13 cellular contexts compared by ENCODE assay signal in the genomic region with DNA sequence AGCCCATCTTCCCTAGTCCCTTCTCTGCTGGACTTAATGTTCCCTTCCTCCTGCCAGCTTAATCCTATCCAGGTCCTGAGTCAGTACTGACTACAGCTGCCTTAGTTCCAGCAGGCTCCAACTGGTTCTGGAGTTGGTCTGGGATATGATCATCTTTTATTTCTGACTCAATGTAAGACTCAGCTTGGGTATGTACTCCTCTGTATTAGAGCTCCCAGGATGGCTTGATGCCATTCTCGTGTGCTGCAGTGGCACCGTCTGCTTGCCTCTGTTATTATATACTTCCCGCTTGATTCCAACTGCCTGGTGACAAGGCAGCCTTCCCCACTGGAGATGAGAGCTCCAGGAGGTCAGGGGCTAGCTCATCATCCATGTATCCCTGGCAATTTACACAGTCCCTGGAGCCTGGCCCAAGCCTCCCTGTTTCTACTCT.
DNase-seq lines count a peak whose midpoint lies in the region; ATAC-seq and TF ChIP-seq lines count a peak whose summit lies in the region.
"Had no signal": no experiment of that assay in that cellular context is flagged by ENCODE, and none has a peak within 500 bp of the region (broad histone marks: within the 10 kb centered on the region; RNA-seq: fewer than 3 reads in every experiment).

No MANE protein-coding gene starts in this region.

- H3K27me3 ChIP-seq in heart right ventricle, result no peaks in the 10 kb centered on the region

- DNase-seq in Daoy (ENCODE audit: low read depth) (peak; percentile 13), heart right ventricle (peak in 1 of 2 donors; percentile 13), sciatic nerve (ENCODE audit: low spot score) (no peak), osteocyte (ENCODE audit: extremely low spot score, unreplicated experiment) (no peak), progenitor cell of endocrine pancreas (ENCODE audit: low spot score, unreplicated experiment) (no peak), T-helper 2 cell (no peak)
- DNase-seq: amniotic stem cell, H7, T-helper 17 cell had no signal

- H3K4me3 ChIP-seq in heart right ventricle, result no peak overlapping the region

- peak overlapping the region in 9 of 10 donors; percentile 18 to 79 (median 60) for H3K27ac ChIP-seq in heart right ventricle

- H3K9me3 Mint-ChIP-seq in osteocyte (ENCODE audit: unreplicated experiment) (no peaks in the 10 kb centered on the region), progenitor cell of endocrine pancreas (ENCODE audit: low read depth) (peaks cover 8% of the 10 kb centered on the region)

- intact Hi-C loops in heart right ventricle (cut with DNase I), result loop anchor here in 2 of 10 donors (5.0 to 10.0 kb wide), 3 partner anchors 59 to 211 kb away; a partner anchor contains a TSS
- intact Hi-C loops in sciatic nerve (cut with DNase I), result no loop called here

- peak; percentile 93 for ATAC-seq in SK-N-SH treated with all-trans-retinoic acid at 6 μM for 48 hours
- ATAC-seq in heart right ventricle, result peak; percentile 85 to 98 (median 94)
- ATAC-seq in sciatic nerve, result peak; percentile 94
- no peak for ATAC-seq in GM19397 (IDR thresholded peaks at IDR 0.05; ENCODE audit: unreplicated experiment)
- ATAC-seq: left colon, T-helper 17 cell had no signal

- H3K9me3 ChIP-seq in heart right ventricle, result peaks cover 0 to 7% (median 0%) of the 10 kb centered on the region in 11 donors

- H3K36me3 ChIP-seq in heart right ventricle, result no peaks in the 10 kb centered on the region

- H3K27ac Mint-ChIP-seq in osteocyte (ENCODE audit: unreplicated experiment) (no peak overlapping the region), progenitor cell of endocrine pancreas (no peak overlapping the region)
- H3K27ac Mint-ChIP-seq: B cell, T-helper 17 cell had no signal

- peaks cover 0 to 12% (median 0%) of the 10 kb centered on the region in 9 donors for H3K4me1 ChIP-seq in heart right ventricle

- H3K4me3 Mint-ChIP-seq in osteocyte (ENCODE audit: unreplicated experiment) (no peak overlapping the region), progenitor cell of endocrine pancreas (ENCODE audit: low read depth) (no peak overlapping the region)
- H3K4me3 Mint-ChIP-seq: B cell, T-helper 17 cell had no signal

- H3K36me3 Mint-ChIP-seq in osteocyte (ENCODE audit: unreplicated experiment) (no peaks in the 10 kb centered on the region), progenitor cell of endocrine pancreas (ENCODE audit: insufficient read depth) (no peaks in the 10 kb centered on the region)

- peaks cover 38% of the 10 kb centered on the region for H3K27me3 Mint-ChIP-seq in osteocyte (ENCODE audit: unreplicated experiment)
- H3K27me3 Mint-ChIP-seq in progenitor cell of endocrine pancreas, result peaks cover 8% of the 10 kb centered on the region

- no peaks in the 10 kb centered on the region for H3K4me1 Mint-ChIP-seq in osteocyte (ENCODE audit: unreplicated experiment)
- H3K4me1 Mint-ChIP-seq in progenitor cell of endocrine pancreas (ENCODE audit: low read depth), result peaks cover 4% of the 10 kb centered on the region
- H3K4me1 Mint-ChIP-seq: B cell had no signal

- WGBS in heart right ventricle, 2 donors, result 70 to 74% methylated on average over 3 of the region's 3 CpGs

- TF ChIP-seq CTCF in heart right ventricle (IDR thresholded peaks at IDR 0.05) (no peak), osteocyte (IDR thresholded peaks at IDR 0.05) (no peak), progenitor cell of endocrine pancreas (IDR thresholded peaks at IDR 0.05; ENCODE audit: unreplicated experiment) (no peak)

TF ChIP-seq in SK-N-SH treated with all-trans-retinoic acid at 6 μM for 48 hours, 23 proteins besides CTCF, POLR2A, EP300 and RAD21:
- no peak for TF ChIP-seq ARNTL (CRISPR knock-in tag; IDR thresholded peaks at IDR 0.05; ENCODE audit: borderline replicate concordance, low read depth)
- TF ChIP-seq, protein P1, sequence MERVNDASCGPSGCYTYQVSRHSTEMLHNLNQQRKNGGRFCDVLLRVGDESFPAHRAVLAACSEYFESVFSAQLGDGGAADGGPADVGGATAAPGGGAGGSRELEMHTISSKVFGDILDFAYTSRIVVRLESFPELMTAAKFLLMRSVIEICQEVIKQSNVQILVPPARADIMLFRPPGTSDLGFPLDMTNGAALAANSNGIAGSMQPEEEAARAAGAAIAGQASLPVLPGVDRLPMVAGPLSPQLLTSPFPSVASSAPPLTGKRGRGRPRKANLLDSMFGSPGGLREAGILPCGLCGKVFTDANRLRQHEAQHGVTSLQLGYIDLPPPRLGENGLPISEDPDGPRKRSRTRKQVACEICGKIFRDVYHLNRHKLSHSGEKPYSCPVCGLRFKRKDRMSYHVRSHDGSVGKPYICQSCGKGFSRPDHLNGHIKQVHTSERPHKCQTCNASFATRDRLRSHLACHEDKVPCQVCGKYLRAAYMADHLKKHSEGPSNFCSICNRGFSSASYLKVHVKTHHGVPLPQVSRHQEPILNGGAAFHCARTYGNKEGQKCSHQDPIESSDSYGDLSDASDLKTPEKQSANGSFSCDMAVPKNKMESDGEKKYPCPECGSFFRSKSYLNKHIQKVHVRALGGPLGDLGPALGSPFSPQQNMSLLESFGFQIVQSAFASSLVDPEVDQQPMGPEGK (CRISPR knock-in tag; IDR thresholded peaks at IDR 0.05; ENCODE audit: borderline replicate concordance), result no peak
- TF ChIP-seq ZNF70 (CRISPR knock-in tag; IDR thresholded peaks at IDR 0.05), result no peak
- TF ChIP-seq BACH2 (CRISPR knock-in tag; IDR thresholded peaks at IDR 0.05; ENCODE audit: borderline replicate concordance), result no peak
- TF ChIP-seq, protein P2, sequence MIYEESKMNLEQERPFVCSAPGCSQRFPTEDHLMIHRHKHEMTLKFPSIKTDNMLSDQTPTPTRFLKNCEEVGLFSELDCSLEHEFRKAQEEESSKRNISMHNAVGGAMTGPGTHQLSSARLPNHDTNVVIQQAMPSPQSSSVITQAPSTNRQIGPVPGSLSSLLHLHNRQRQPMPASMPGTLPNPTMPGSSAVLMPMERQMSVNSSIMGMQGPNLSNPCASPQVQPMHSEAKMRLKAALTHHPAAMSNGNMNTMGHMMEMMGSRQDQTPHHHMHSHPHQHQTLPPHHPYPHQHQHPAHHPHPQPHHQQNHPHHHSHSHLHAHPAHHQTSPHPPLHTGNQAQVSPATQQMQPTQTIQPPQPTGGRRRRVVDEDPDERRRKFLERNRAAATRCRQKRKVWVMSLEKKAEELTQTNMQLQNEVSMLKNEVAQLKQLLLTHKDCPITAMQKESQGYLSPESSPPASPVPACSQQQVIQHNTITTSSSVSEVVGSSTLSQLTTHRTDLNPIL (CRISPR knock-in tag; IDR thresholded peaks at IDR 0.05; ENCODE audit: low read depth), result no peak
- no peak for TF ChIP-seq ZC3H10 (CRISPR knock-in tag; IDR thresholded peaks at IDR 0.05)
- TF ChIP-seq SNAI2 (CRISPR knock-in tag; IDR thresholded peaks at IDR 0.05), result no peak
- no peak for TF ChIP-seq ZNF8 (CRISPR knock-in tag; IDR thresholded peaks at IDR 0.05)
- TF ChIP-seq, protein P3, sequence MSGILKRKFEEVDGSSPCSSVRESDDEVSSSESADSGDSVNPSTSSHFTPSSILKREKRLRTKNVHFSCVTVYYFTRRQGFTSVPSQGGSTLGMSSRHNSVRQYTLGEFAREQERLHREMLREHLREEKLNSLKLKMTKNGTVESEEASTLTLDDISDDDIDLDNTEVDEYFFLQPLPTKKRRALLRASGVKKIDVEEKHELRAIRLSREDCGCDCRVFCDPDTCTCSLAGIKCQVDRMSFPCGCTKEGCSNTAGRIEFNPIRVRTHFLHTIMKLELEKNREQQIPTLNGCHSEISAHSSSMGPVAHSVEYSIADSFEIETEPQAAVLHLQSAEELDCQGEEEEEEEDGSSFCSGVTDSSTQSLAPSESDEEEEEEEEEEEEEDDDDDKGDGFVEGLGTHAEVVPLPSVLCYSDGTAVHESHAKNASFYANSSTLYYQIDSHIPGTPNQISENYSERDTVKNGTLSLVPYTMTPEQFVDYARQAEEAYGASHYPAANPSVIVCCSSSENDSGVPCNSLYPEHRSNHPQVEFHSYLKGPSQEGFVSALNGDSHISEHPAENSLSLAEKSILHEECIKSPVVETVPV (CRISPR knock-in tag; IDR thresholded peaks at IDR 0.05), result no peak
- TF ChIP-seq PPARA (CRISPR knock-in tag; IDR thresholded peaks at IDR 0.05; ENCODE audit: borderline replicate concordance), result no peak
- TF ChIP-seq ZFP3 (CRISPR knock-in tag; IDR thresholded peaks at IDR 0.05), result no peak
- TF ChIP-seq RARB (CRISPR knock-in tag; IDR thresholded peaks at IDR 0.05), result no peak
- TF ChIP-seq OSR1 (CRISPR knock-in tag; IDR thresholded peaks at IDR 0.05), result no peak
- TF ChIP-seq ISL1 (CRISPR knock-in tag; IDR thresholded peaks at IDR 0.05), result no peak
- no peak for TF ChIP-seq ZNF565 (CRISPR knock-in tag; conservative IDR thresholded peaks at IDR 0.05; ENCODE audit: low read depth)
